Comparison of ENCODE assay signal across 8 cellular contexts in genomic region chr16:71882505-71883192, GRCh38. TPM values are rescaled to one million over a fixed set of nuclear protein-coding genes. Genes with fewer than 3 reads are reported as not detected.
A peak's percentile ranks its signal among the peaks of the same experiment; 100 is the strongest.
DNase-seq lines count a peak whose midpoint lies in the region; ATAC-seq, FAIRE-seq and TF ChIP-seq lines count a peak whose summit lies in the region.

No MANE protein-coding gene starts in this region.

- H3K27ac ChIP-seq in AG04450 (ENCODE audit: low read depth, low read length) (no peak overlapping the region), H1 (ENCODE audit: low read depth, low read length) (no peak overlapping the region), mesodermal cell (ENCODE audit: low read depth, low read length, severe bottlenecking) (peak overlapping the region; percentile 88)

- peak overlapping the region; percentile 88 to 92 for H3K4me2 ChIP-seq in H1 (ENCODE audit: insufficient read depth in 1 of 2, low read depth in 2 of 2, low read length in 2 of 2)

- peaks cover 9% of the 10 kb centered on the region; the same call in 1 of the 2 replicates for H3K23me2 ChIP-seq in H1 (ENCODE audit: low read depth, low read length)

- peak; percentile 76 for FAIRE-seq in H1 (lab: Jason Lieb, UNC)

- TF ChIP-seq POLR2A in H1 (IDR thresholded peaks at IDR 0.05; ENCODE audit: control extremely low read depth in 1 of 2, low read depth in 2 of 2, low read length in 2 of 2) = no peak

- no peak overlapping the region for H3K56ac ChIP-seq in H1 (replicated peaks; ENCODE audit: insufficient read length, low read depth, low read length)

- peaks cover 3 to 20% (median 16%) of the 10 kb centered on the region in 4 experiments; a peak in 7 of 8 replicates for H3K36me3 ChIP-seq in H1 (ENCODE audit: control insufficient read depth in 2 of 4, insufficient read depth in 4 of 4, low read length in 3 of 4)
- peaks cover 33% of the 10 kb centered on the region for H3K36me3 ChIP-seq in mesodermal cell (ENCODE audit: control insufficient read depth, insufficient read depth, low read length)

- WGBS in H1 (ENCODE audit: extremely low coverage in 1 of 2, insufficient coverage in 1 of 2, insufficient read length in 1 of 2, insufficient replicate concordance in 2 of 2, low coverage in 1 of 2, low lambda C conversion rate in 2 of 2, missing lambda C conversion rate in 1 of 2), 2 experiments = 15% methylated on average over 10 of the region's 10 CpGs; no CpG with 5 or more reads in 1 of the 2 experiments
- 15 to 18% methylated on average over 7 to 8 of the region's 10 CpGs for WGBS in mesodermal cell (ENCODE audit: insufficient coverage in 2 of 2), 2 experiments

- H4K20me1 ChIP-seq in H1 (replicated peaks in 1 of 2; ENCODE audit: control insufficient read depth in 1 of 2, insufficient read depth in 2 of 2, low read length in 2 of 2) = no peaks in the 10 kb centered on the region

- no peak for TF ChIP-seq EP300 in H1 (IDR thresholded peaks at IDR 0.05; ENCODE audit: borderline replicate concordance in 1 of 2, low read depth in 2 of 2, low read length in 2 of 2)

- H2BK5ac ChIP-seq in H1 (ENCODE audit: low read depth, low read length) = no peak overlapping the region

- H3K79me2 ChIP-seq in H1 (ENCODE audit: control insufficient read depth in 1 of 2, insufficient read depth in 2 of 2, low read length in 2 of 2) = no peaks in the 10 kb centered on the region

- TF ChIP-seq CTCF in AG04450 (IDR thresholded peaks at IDR 0.05; ENCODE audit: low read depth, low read length) = peak; percentile 92
- peak; percentile 24 to 81 (median 69) for TF ChIP-seq CTCF in H1 (IDR thresholded peaks at IDR 0.05; ENCODE audit: control extremely low read depth in 1 of 3, insufficient read depth in 1 of 3, low read depth in 1 of 3, low read length in 3 of 3)

- no peak overlapping the region for H3K18ac ChIP-seq in H1 (ENCODE audit: extremely low read depth, low read length)

- no peaks in the 10 kb centered on the region; the same call in 1 of the 2 replicates for H3K79me1 ChIP-seq in H1 (ENCODE audit: low read depth, low read length)

- no peaks in the 10 kb centered on the region for H3K27me3 ChIP-seq in AG04450 (ENCODE audit: control insufficient read depth, insufficient read depth, low read length)
- no peaks in the 10 kb centered on the region for H3K27me3 ChIP-seq in H1 (replicated peaks in 1 of 4; ENCODE audit: control insufficient read depth in 3 of 4, extremely low read depth in 1 of 4, insufficient read depth in 3 of 4, low read length in 3 of 4)

- H2BK120ac ChIP-seq in H1 (replicated peaks; ENCODE audit: low read depth, low read length) = no peak overlapping the region

- peaks cover 6 to 10% (median 7%) of the 10 kb centered on the region in 4 experiments; a peak in 6 of 7 replicates for H3K4me1 ChIP-seq in H1 (replicated peaks in 1 of 4; ENCODE audit: control insufficient read depth in 3 of 4, insufficient read depth in 4 of 4, low read length in 3 of 4)
- peaks cover 12% of the 10 kb centered on the region for H3K4me1 ChIP-seq in mesodermal cell (ENCODE audit: control insufficient read depth, insufficient read depth, low read length, poor library complexity, severe bottlenecking)

- no peak overlapping the region for H4K5ac ChIP-seq in H1 (ENCODE audit: insufficient read length, low read depth, low read length)

- no peak overlapping the region; the same call in 1 of the 2 replicates for H2AFZ ChIP-seq in H1 (ENCODE audit: low read length)

- H3K14ac ChIP-seq in H1 (ENCODE audit: insufficient read length) = no peak overlapping the region

- DNase-seq in AG04450 (ENCODE audit: low read depth, low spot score) (no peak), NCI-H82 treated with DMSO at 0.1 percent for 48 hours (lab: John Stamatoyannopoulos, UW; ENCODE audit: unreplicated experiment) (peak; percentile 63), H1 (ENCODE audit: low read depth in 1 of 2, low spot score in 2 of 2) (peak in 1 of 2 experiments; percentile 83)
- peak; percentile 15 to 68 (median 24) for DNase-seq in activated CD8-positive, alpha-beta memory T cell treated with anti-CD3 and anti-CD28 coated beads for 48 hours (ENCODE audit: low read depth in 2 of 3, low spot score in 2 of 3)
- peak; percentile 34 to 41 for DNase-seq in stimulated activated CD8-positive, alpha-beta memory T cell treated with anti-CD3 and anti-CD28 coated beads, Interleukin-2, amount 100 ng/mL, for 48 hours (ENCODE audit: low read depth in 2 of 2)

- H3K23ac ChIP-seq in H1 (ENCODE audit: insufficient read length) = no peak overlapping the region

- H4K8ac ChIP-seq in H1 (ENCODE audit: extremely low read depth, insufficient read depth, low read length) = no peak overlapping the region

- POLR2A ChIA-PET in AG04450 (lab: Yijun Ruan, JAX) = interaction anchor here (0.6 to 2.5 kb wide), 2 partner anchors 12 to 92 kb away, joined by 5 to 18 read pairs; partner anchors contain the start of gene IST1
- POLR2A ChIA-PET in H1 (lab: Charles Lee; ENCODE audit: partially characterized antibody) = interaction anchor here (0.9 to 5.4 kb wide), 14 partner anchors 12 to 123 kb away, joined by 3 to 70 read pairs (median 3); partner anchors contain the start of genes AP1G1 and IST1

- H2BK15ac ChIP-seq in H1 (ENCODE audit: low read length) = no peak overlapping the region

- no peaks in the 10 kb centered on the region for H3K9me3 ChIP-seq in AG04450 (ENCODE audit: control insufficient read depth, insufficient read depth, low read length)
- H3K9me3 ChIP-seq in H1 (ENCODE audit: insufficient read depth in 2 of 2, low read depth in 1 of 2, low read length in 1 of 2) = no peaks in the 10 kb centered on the region
- no peaks in the 10 kb centered on the region for H3K9me3 ChIP-seq in mesodermal cell (ENCODE audit: control insufficient read depth, low read length)

- no peak overlapping the region for H2BK20ac ChIP-seq in H1 (ENCODE audit: low read length)

- no peak overlapping the region for H3K4ac ChIP-seq in H1 (replicated peaks; ENCODE audit: insufficient read length, low read depth, low read length)

- H3K4me3 ChIP-seq in AG04450 (ENCODE audit: low read depth, low read length) (peak overlapping the region; percentile 77), H1 (ENCODE audit: extremely low read depth in 1 of 4, insufficient read depth in 2 of 4, low read depth in 3 of 4, low read length in 4 of 4) (peak overlapping the region; percentile 51 to 98 (median 79)), mesodermal cell (ENCODE audit: extremely low read depth, insufficient read depth, low read length, poor library complexity, severe bottlenecking) (peak overlapping the region; percentile 89)

- H2BK12ac ChIP-seq in H1 (ENCODE audit: low read depth, low read length) = no peak overlapping the region

- H3K9ac ChIP-seq in H1 (replicated peaks in 1 of 4; ENCODE audit: extremely low read depth in 1 of 4, low read depth in 3 of 4, low read length in 3 of 4) = peak overlapping the region in 2 of 4 experiments; percentile 54 to 56; a peak in 3 of 7 replicates

- H4K91ac ChIP-seq in H1 (replicated peaks; ENCODE audit: insufficient read length, low read length) = no peak overlapping the region

- TF ChIP-seq RAD21 in H1 (IDR thresholded peaks at IDR 0.05 in 1 of 2, conservative IDR thresholded peaks at IDR 0.05 in 1 of 2; ENCODE audit: low read depth in 2 of 2, low read length in 2 of 2) = peak; percentile 45 to 46

- H2AK5ac ChIP-seq in H1 (ENCODE audit: low read depth, low read length) = no peak overlapping the region

- peak; percentile 35 for ATAC-seq in GM18858 (IDR thresholded peaks at IDR 0.05; ENCODE audit: unreplicated experiment)
- peak; percentile 36 for ATAC-seq in HG03432 (IDR thresholded peaks at IDR 0.05; ENCODE audit: unreplicated experiment)

- CTCF ChIA-PET in AG04450 (lab: Charles Lee) (interaction anchor here (0.6 to 5.7 kb wide), 59 partner anchors 9 to 1331 kb away, joined by 3 to 57 read pairs (median 5); partner anchors contain the start of genes AP1G1 and IST1), H1 (lab: Charles Lee; ENCODE audit: partially characterized antibody) (interaction anchor here (0.6 to 4.6 kb wide), 40 partner anchors 11 to 235 kb away, joined by 3 to 57 read pairs (median 4); partner anchors contain the start of gene IST1)

RNA-seq across cellular contexts. Expression of gene ZNF821, which starts 1.3 kb away (rescaled TPM):
- polyA plus RNA-seq in AG04450 (2011; rRNA removed) = 6.3 and 6.5 TPM in 2 replicates
- polyA minus RNA-seq in AG04450 (2011; rRNA and poly(A)+ RNA removed) = 3.4 and 5.0 TPM in 2 replicates
- total RNA-seq in H1 (2021; fragmentation: NEBNext Ultra II Directional; extraction: Animal tissue kit (Norgen Biotek cat#: 25700)) = 13.6 and 14.1 TPM in 2 replicates
- polyA plus RNA-seq in H1 (2011; rRNA removed) = 9.5 and 12.4 TPM in 2 replicates
- 13.4 TPM for polyA plus RNA-seq in H1 (2011; cell fraction: cytosol; rRNA removed)
- polyA plus RNA-seq in H1 (2011; cell fraction: nucleus; rRNA removed) = 16.8 TPM
- polyA plus RNA-seq in H1 (2012, experiment 1 of 2) = 9.8 to 11.9 TPM (median 10.4 TPM) in 4 replicates
- polyA plus RNA-seq in H1 (2012, experiment 2 of 2) = 10.7 TPM
- polyA plus RNA-seq in H1 (2013, experiment 1 of 2) = 6.8 TPM
- polyA plus RNA-seq in H1 (2013, experiment 2 of 2) = 6.1 TPM
- 7.1 and 8.1 TPM in 2 replicates for polyA minus RNA-seq in H1 (2011; rRNA and poly(A)+ RNA removed)
- polyA minus RNA-seq in H1 (2011; cell fraction: cytosol; rRNA and poly(A)+ RNA removed) = 7.2 TPM
- 11.2 TPM for polyA minus RNA-seq in H1 (2011; cell fraction: nucleus; rRNA and poly(A)+ RNA removed)
- polyA plus RNA-seq in mesodermal cell (2013, experiment 1 of 2) = 16.6 TPM
- 19.4 TPM for polyA plus RNA-seq in mesodermal cell (2013, experiment 2 of 2)

RNA-seq across cellular contexts. Expression of gene IST1, which starts 12.7 kb away (rescaled TPM):
- polyA plus RNA-seq in AG04450 (2011; rRNA removed) (225 and 260 TPM in 2 replicates), H1 (2011; rRNA removed) (163 and 190 TPM in 2 replicates)
- polyA minus RNA-seq in AG04450 (2011; rRNA and poly(A)+ RNA removed) = 193 and 205 TPM in 2 replicates
- total RNA-seq in H1 (2021; fragmentation: NEBNext Ultra II Directional; extraction: Animal tissue kit (Norgen Biotek cat#: 25700)) = 245 and 248 TPM in 2 replicates
- polyA plus RNA-seq in H1 (2011; cell fraction: cytosol; rRNA removed) = 258 TPM
- 226 TPM for polyA plus RNA-seq in H1 (2011; cell fraction: nucleus; rRNA removed)
- polyA plus RNA-seq in H1 (2012, experiment 1 of 2) = 182 to 203 TPM (median 189 TPM) in 4 replicates
- 79.0 TPM for polyA plus RNA-seq in H1 (2012, experiment 2 of 2)
- 103 TPM for polyA plus RNA-seq in H1 (2013, experiment 1 of 2)
- polyA plus RNA-seq in H1 (2013, experiment 2 of 2) = 101 TPM
- 311 and 412 TPM in 2 replicates for polyA minus RNA-seq in H1 (2011; rRNA and poly(A)+ RNA removed)
- 98.5 TPM for polyA minus RNA-seq in H1 (2011; cell fraction: cytosol; rRNA and poly(A)+ RNA removed)
- polyA minus RNA-seq in H1 (2011; cell fraction: nucleus; rRNA and poly(A)+ RNA removed) = 127 TPM
- polyA plus RNA-seq in mesodermal cell (2013, experiment 1 of 2) = 274 TPM
- 263 TPM for polyA plus RNA-seq in mesodermal cell (2013, experiment 2 of 2)

RNA-seq across cellular contexts. Expression of gene ATXN1L, which starts 36.9 kb away (rescaled TPM):
- polyA plus RNA-seq in AG04450 (2011; rRNA removed) (11.3 and 13.7 TPM in 2 replicates), H1 (2011; rRNA removed) (12.1 and 14.7 TPM in 2 replicates)
- polyA minus RNA-seq in AG04450 (2011; rRNA and poly(A)+ RNA removed) = 14.1 and 14.9 TPM in 2 replicates
- total RNA-seq in H1 (2021; fragmentation: NEBNext Ultra II Directional; extraction: Animal tissue kit (Norgen Biotek cat#: 25700)) = 20.8 and 23.8 TPM in 2 replicates
- 12.5 TPM for polyA plus RNA-seq in H1 (2011; cell fraction: cytosol; rRNA removed)
- polyA plus RNA-seq in H1 (2011; cell fraction: nucleus; rRNA removed) = 16.2 TPM
- polyA plus RNA-seq in H1 (2012, experiment 1 of 2) = 13.2 to 17.9 TPM (median 15.1 TPM) in 4 replicates
- 6.2 TPM for polyA plus RNA-seq in H1 (2012, experiment 2 of 2)
- polyA plus RNA-seq in H1 (2013, experiment 1 of 2) = 10.0 TPM
- 9.9 TPM for polyA plus RNA-seq in H1 (2013, experiment 2 of 2)
- 24.8 and 25.3 TPM in 2 replicates for polyA minus RNA-seq in H1 (2011; rRNA and poly(A)+ RNA removed)
- polyA minus RNA-seq in H1 (2011; cell fraction: cytosol; rRNA and poly(A)+ RNA removed) = 10.6 TPM
- 16.9 TPM for polyA minus RNA-seq in H1 (2011; cell fraction: nucleus; rRNA and poly(A)+ RNA removed)
- 17.8 TPM for polyA plus RNA-seq in mesodermal cell (2013, experiment 1 of 2)
- polyA plus RNA-seq in mesodermal cell (2013, experiment 2 of 2) = 15.6 TPM
